Comparison of ENCODE assay signal across 8 cellular contexts in the genomic region with DNA sequence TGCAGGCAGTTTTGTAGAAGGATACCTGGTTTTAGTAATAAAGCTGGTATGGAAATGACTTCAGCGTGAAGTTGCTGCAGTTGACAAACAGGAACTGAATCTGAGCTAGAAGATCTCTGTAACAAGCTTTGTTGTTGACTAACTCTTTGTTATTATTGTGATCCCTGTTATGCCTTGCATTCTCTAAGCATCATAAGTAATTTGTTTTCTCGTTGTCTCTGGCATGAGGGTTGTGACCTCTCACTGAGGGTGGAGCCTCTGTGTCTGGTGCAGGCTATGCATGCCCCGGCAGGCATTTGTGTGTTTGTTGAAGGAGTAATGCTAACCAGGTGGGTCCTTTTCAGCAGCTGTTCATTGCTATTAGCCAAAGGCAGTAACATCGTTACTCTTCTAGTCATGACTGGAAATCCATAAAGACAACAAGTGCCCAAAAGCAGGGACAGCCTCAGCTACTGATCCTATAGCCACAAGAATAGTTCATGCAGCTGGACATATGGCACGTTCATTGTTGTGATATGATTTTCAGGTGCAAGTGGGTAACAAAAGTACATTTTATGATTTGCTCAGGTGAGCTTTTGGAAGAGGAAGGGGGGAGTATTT. TPM values are rescaled to one million over a fixed set of nuclear protein-coding genes. Genes with fewer than 3 reads are reported as not detected.
DNase-seq lines count a peak whose midpoint lies in the region; ATAC-seq lines count a peak whose summit lies in the region.
"Not testable (repeated sequence)": the region's sequence is repeated elsewhere in the genome, so short reads cannot be mapped to it uniquely, and the experiment has no call there.

No MANE protein-coding gene starts in this region.

- not testable (repeated sequence) for H4K20me1 ChIP-seq in Karpas-422 (ENCODE audit: insufficient read depth, low read depth, low read length)

- not testable (repeated sequence) for H3K27me3 Mint-ChIP-seq in activated T-helper 1 cell treated with anti-CD3 and anti-CD28 coated beads, Interleukin-12 subunit alpha, Interleukin-12 subunit beta, Interleukin-2, Interleukin-4 antibody, amounts not matched to agents 30 ng/mL and 10 ng/mL and 1 ng/mL, durations not matched to agents 14 hours and 24 hours and 36 hours (ENCODE audit: insufficient read depth); memory B cell

- DNase-seq in DMS153 (lab: John Stamatoyannopoulos, UW) (peak; percentile 75), Karpas-422 (peak; percentile 60), NCI-H510A treated with DMSO at 0.1 percent for 48 hours (lab: John Stamatoyannopoulos, UW) (peak; percentile 27)
- not testable (repeated sequence) for DNase-seq in activated T-helper 1 cell treated with anti-CD3 and anti-CD28 coated beads, Interleukin-12 subunit alpha, Interleukin-12 subunit beta, Interleukin-2, Interleukin-4 antibody, amounts not matched to agents 30 ng/mL and 10 ng/mL and 1 ng/mL, durations not matched to agents 14 hours and 24 hours and 36 hours (ENCODE audit: low spot score); memory B cell (ENCODE audit: low spot score in 2 of 2)

- not testable (repeated sequence) for H3K4me3 Mint-ChIP-seq in activated T-helper 1 cell treated with anti-CD3 and anti-CD28 coated beads, Interleukin-12 subunit alpha, Interleukin-12 subunit beta, Interleukin-2, Interleukin-4 antibody, amounts not matched to agents 30 ng/mL and 10 ng/mL and 1 ng/mL, durations not matched to agents 14 hours and 24 hours and 36 hours
- H3K4me3 Mint-ChIP-seq in memory B cell, result peak overlapping the region; percentile 5

- peak overlapping the region; percentile 1 for H3K4me2 ChIP-seq in Karpas-422 (ENCODE audit: low read depth, low read length, poor library complexity, severe bottlenecking)

- peaks cover 10% of the 10 kb centered on the region for H3K36me3 ChIP-seq in Karpas-422 (ENCODE audit: insufficient read depth, low read length)

- peak; percentile 55 for ATAC-seq in GM18868 (IDR thresholded peaks at IDR 0.05; ENCODE audit: unreplicated experiment)
- ATAC-seq in GM21528 (IDR thresholded peaks at IDR 0.05; ENCODE audit: low FRiP score, unreplicated experiment), result peak; percentile 70
- peak; percentile 69 for ATAC-seq in HG03025 (IDR thresholded peaks at IDR 0.05; ENCODE audit: low FRiP score, unreplicated experiment)
- ATAC-seq in memory B cell (ENCODE audit: low read depth), result peak; percentile 64

- not testable (repeated sequence) for H3K4me3 ChIP-seq in Karpas-422 (ENCODE audit: low read length)

- not testable (repeated sequence) for H3K9me2 ChIP-seq in Karpas-422 (replicated peaks; ENCODE audit: insufficient read depth, low read length)

- peaks cover 37% of the 10 kb centered on the region for H3K4me1 ChIP-seq in Karpas-422 (ENCODE audit: low read length)

- H2AFZ ChIP-seq in Karpas-422 (ENCODE audit: low read length), result not testable (repeated sequence)

- intact Hi-C loops in activated T-helper 1 cell treated with anti-CD3 and anti-CD28 coated beads, Interleukin-12 subunit alpha, Interleukin-12 subunit beta, Interleukin-2, Interleukin-4 antibody, amounts not matched to agents 30 ng/mL and 10 ng/mL and 1 ng/mL, durations not matched to agents 14 hours and 24 hours and 36 hours (cut with micrococcal nuclease), result not testable (repeated sequence)

- H3K4me1 Mint-ChIP-seq in activated T-helper 1 cell treated with anti-CD3 and anti-CD28 coated beads, Interleukin-12 subunit alpha, Interleukin-12 subunit beta, Interleukin-2, Interleukin-4 antibody, amounts not matched to agents 30 ng/mL and 10 ng/mL and 1 ng/mL, durations not matched to agents 14 hours and 24 hours and 36 hours (ENCODE audit: low read depth), result peaks cover 50% of the 10 kb centered on the region
- peaks cover 16% of the 10 kb centered on the region for H3K4me1 Mint-ChIP-seq in memory B cell

- not testable (repeated sequence) for H3K9me3 Mint-ChIP-seq in activated T-helper 1 cell treated with anti-CD3 and anti-CD28 coated beads, Interleukin-12 subunit alpha, Interleukin-12 subunit beta, Interleukin-2, Interleukin-4 antibody, amounts not matched to agents 30 ng/mL and 10 ng/mL and 1 ng/mL, durations not matched to agents 14 hours and 24 hours and 36 hours; memory B cell

- H3K27ac ChIP-seq in Karpas-422 (ENCODE audit: low read length), result not testable (repeated sequence)

- H3K79me2 ChIP-seq in Karpas-422 (ENCODE audit: low read length), result peaks cover 80% of the 10 kb centered on the region

- peaks cover 45% of the 10 kb centered on the region for H3K36me3 Mint-ChIP-seq in activated T-helper 1 cell treated with anti-CD3 and anti-CD28 coated beads, Interleukin-12 subunit alpha, Interleukin-12 subunit beta, Interleukin-2, Interleukin-4 antibody, amounts not matched to agents 30 ng/mL and 10 ng/mL and 1 ng/mL, durations not matched to agents 14 hours and 24 hours and 36 hours (ENCODE audit: low read depth)
- H3K36me3 Mint-ChIP-seq in memory B cell, result not testable (repeated sequence)

- not testable (repeated sequence) for H3K9ac ChIP-seq in Karpas-422 (ENCODE audit: low read length)

- H3K27me3 ChIP-seq in Karpas-422 (ENCODE audit: low read length), result not testable (repeated sequence)

- peak overlapping the region; percentile 53 for H3K27ac Mint-ChIP-seq in activated T-helper 1 cell treated with anti-CD3 and anti-CD28 coated beads, Interleukin-12 subunit alpha, Interleukin-12 subunit beta, Interleukin-2, Interleukin-4 antibody, amounts not matched to agents 30 ng/mL and 10 ng/mL and 1 ng/mL, durations not matched to agents 14 hours and 24 hours and 36 hours
- peak overlapping the region; percentile 75 for H3K27ac Mint-ChIP-seq in memory B cell

- H3K9me3 ChIP-seq in Karpas-422 (ENCODE audit: low read length), result not testable (repeated sequence)

RNA-seq across cellular contexts. Expression of a gene that starts 30.8 kb away (rescaled TPM):
- 27.3 and 31.5 TPM in 2 replicates for total RNA-seq in Karpas-422 (2014; rRNA removed; shearing (Covaris generic); ENCODE audit: low replicate concordance)
- total RNA-seq in activated T-helper 1 cell treated with anti-CD3 and anti-CD28 coated beads, Interleukin-12 subunit alpha, Interleukin-12 subunit beta, Interleukin-2, Interleukin-4 antibody, amounts not matched to agents 30 ng/mL and 10 ng/mL and 1 ng/mL, durations not matched to agents 14 hours and 24 hours and 36 hours, result 38.6 and 40.6 TPM in 2 replicates
